Comparison of ENCODE assay signal across 12 cellular contexts in genomic region chr14:98136420-98136819, GRCh38.
A peak's percentile ranks its signal among the peaks of the same experiment; 100 is the strongest.
DNase-seq lines count a peak whose midpoint lies in the region; ATAC-seq lines count a peak whose summit lies in the region.
"Had no signal": no experiment of that assay in that cellular context is flagged by ENCODE, and none has a peak within 500 bp of the region (broad histone marks: within the 10 kb centered on the region; RNA-seq: fewer than 3 reads in every experiment).

No MANE protein-coding gene starts in this region.

- POLR2A ChIA-PET in activated naive CD8-positive, alpha-beta T cell treated with anti-CD3 and anti-CD28 coated beads, Interleukin-2, amount 10 ng/mL, durations not matched to agents 7 days and 5 days (lab: Charles Lee), result interaction anchor here (0.6 to 8.3 kb wide), 9 partner anchors 26 to 1131 kb away, joined by 3 to 101 read pairs (median 5); no protein-coding TSS in a partner anchor

- H3K4me3 Mint-ChIP-seq in activated naive CD4-positive, alpha-beta T cell treated with anti-CD3 and anti-CD28 coated beads, Interleukin-2, amount 10 ng/mL, durations not matched to agents 7 days and 5 days, result peak overlapping the region; percentile 74
- H3K4me3 Mint-ChIP-seq in T-helper 2 cell treated with Interferon-gamma antibody and Interleukin-4, amounts not matched to agents 5 μg/mL and 100 μg/mL, for 36 hours, result peak overlapping the region; percentile 48
- peak overlapping the region; percentile 79 for H3K4me3 Mint-ChIP-seq in activated naive CD8-positive, alpha-beta T cell treated with anti-CD3 and anti-CD28 coated beads, Interleukin-2, amount 10 ng/mL, durations not matched to agents 7 days and 5 days
- peak overlapping the region; percentile 72 for H3K4me3 Mint-ChIP-seq in stimulated activated naive CD8-positive, alpha-beta T cell treated with anti-CD3 and anti-CD28 coated beads, Interleukin-15, Interleukin-2, amounts not matched to agents 100 ng/mL and 50 ng/mL, for 24 hours

- H3K4me1 Mint-ChIP-seq in activated naive CD4-positive, alpha-beta T cell treated with anti-CD3 and anti-CD28 coated beads, Interleukin-2, amount 10 ng/mL, durations not matched to agents 7 days and 5 days, result peaks cover 75% of the 10 kb centered on the region
- peaks cover 62% of the 10 kb centered on the region for H3K4me1 Mint-ChIP-seq in T-helper 2 cell treated with Interferon-gamma antibody and Interleukin-4, amounts not matched to agents 5 μg/mL and 100 μg/mL, for 36 hours (ENCODE audit: low read depth)
- H3K4me1 Mint-ChIP-seq in activated naive CD8-positive, alpha-beta T cell treated with anti-CD3 and anti-CD28 coated beads, Interleukin-2, amount 10 ng/mL, durations not matched to agents 7 days and 5 days, result peaks cover 62% of the 10 kb centered on the region
- peaks cover 79% of the 10 kb centered on the region for H3K4me1 Mint-ChIP-seq in stimulated activated naive CD8-positive, alpha-beta T cell treated with anti-CD3 and anti-CD28 coated beads, Interleukin-15, Interleukin-2, amounts not matched to agents 100 ng/mL and 50 ng/mL, for 24 hours (ENCODE audit: low read depth)

- peak overlapping the region; percentile 96 for H3K27ac Mint-ChIP-seq in activated naive CD4-positive, alpha-beta T cell treated with anti-CD3 and anti-CD28 coated beads, Interleukin-2, amount 10 ng/mL, durations not matched to agents 7 days and 5 days
- peak overlapping the region; percentile 35 for H3K27ac Mint-ChIP-seq in T-helper 2 cell treated with Interferon-gamma antibody and Interleukin-4, amounts not matched to agents 5 μg/mL and 100 μg/mL, for 36 hours
- peak overlapping the region; percentile 94 for H3K27ac Mint-ChIP-seq in activated naive CD8-positive, alpha-beta T cell treated with anti-CD3 and anti-CD28 coated beads, Interleukin-2, amount 10 ng/mL, durations not matched to agents 7 days and 5 days
- H3K27ac Mint-ChIP-seq in stimulated activated naive CD8-positive, alpha-beta T cell treated with anti-CD3 and anti-CD28 coated beads, Interleukin-15, Interleukin-2, amounts not matched to agents 100 ng/mL and 50 ng/mL, for 24 hours, result peak overlapping the region; percentile 94
- H3K27ac Mint-ChIP-seq: nephron had no signal

- peak; percentile 29 for DNase-seq in activated naive CD4-positive, alpha-beta T cell treated with anti-CD3 and anti-CD28 coated beads, Interleukin-2, amount 10 ng/mL, durations not matched to agents 7 days and 5 days
- no peak for DNase-seq in activated naive CD4-positive, alpha-beta T cell (lab: John Stamatoyannopoulos, UW)
- no peak for DNase-seq in T-helper 2 cell treated with Interferon-gamma antibody and Interleukin-4, amounts not matched to agents 5 μg/mL and 100 μg/mL, for 36 hours (ENCODE audit: low spot score)
- peak; percentile 41 for DNase-seq in activated naive CD8-positive, alpha-beta T cell treated with anti-CD3 and anti-CD28 coated beads, Interleukin-2, amount 10 ng/mL, durations not matched to agents 7 days and 5 days
- no peak for DNase-seq in NCI-H526 (lab: John Stamatoyannopoulos, UW)
- no peak for DNase-seq in kidney glomerular epithelial cell (lab: John Stamatoyannopoulos, UW)
- DNase-seq: heart left ventricle, Kasumi-1, NCI-H510A had no signal

- H3K36me3 Mint-ChIP-seq in activated naive CD4-positive, alpha-beta T cell treated with anti-CD3 and anti-CD28 coated beads, Interleukin-2, amount 10 ng/mL, durations not matched to agents 7 days and 5 days, result no peaks in the 10 kb centered on the region
- H3K36me3 Mint-ChIP-seq in T-helper 2 cell treated with Interferon-gamma antibody and Interleukin-4, amounts not matched to agents 5 μg/mL and 100 μg/mL, for 36 hours (ENCODE audit: low read depth), result no peaks in the 10 kb centered on the region
- no peaks in the 10 kb centered on the region for H3K36me3 Mint-ChIP-seq in activated naive CD8-positive, alpha-beta T cell treated with anti-CD3 and anti-CD28 coated beads, Interleukin-2, amount 10 ng/mL, durations not matched to agents 7 days and 5 days
- H3K36me3 Mint-ChIP-seq in stimulated activated naive CD8-positive, alpha-beta T cell treated with anti-CD3 and anti-CD28 coated beads, Interleukin-15, Interleukin-2, amounts not matched to agents 100 ng/mL and 50 ng/mL, for 24 hours (ENCODE audit: low read depth), result no peaks in the 10 kb centered on the region

- peak; percentile 11 for ATAC-seq in activated naive CD8-positive, alpha-beta T cell treated with anti-CD3 and anti-CD28 coated beads, Interleukin-2, amount 10 ng/mL, durations not matched to agents 7 days and 5 days (ENCODE audit: low read depth)
- ATAC-seq in GM18907 (IDR thresholded peaks at IDR 0.05; ENCODE audit: unreplicated experiment), result no peak
- ATAC-seq: heart left ventricle had no signal

- CTCF ChIA-PET in activated naive CD4-positive, alpha-beta T cell treated with anti-CD3 and anti-CD28 coated beads, Interleukin-2, amount 10 ng/mL, durations not matched to agents 7 days and 5 days (lab: Charles Lee), result interaction anchor here (0.7 to 9.7 kb wide), 15 partner anchors 16 to 1129 kb away, joined by 3 to 105 read pairs (median 5); no protein-coding TSS in a partner anchor

- H3K9me3 Mint-ChIP-seq in activated naive CD4-positive, alpha-beta T cell treated with anti-CD3 and anti-CD28 coated beads, Interleukin-2, amount 10 ng/mL, durations not matched to agents 7 days and 5 days, result no peaks in the 10 kb centered on the region
- H3K9me3 Mint-ChIP-seq in T-helper 2 cell treated with Interferon-gamma antibody and Interleukin-4, amounts not matched to agents 5 μg/mL and 100 μg/mL, for 36 hours, result no peaks in the 10 kb centered on the region
- no peaks in the 10 kb centered on the region for H3K9me3 Mint-ChIP-seq in activated naive CD8-positive, alpha-beta T cell treated with anti-CD3 and anti-CD28 coated beads, Interleukin-2, amount 10 ng/mL, durations not matched to agents 7 days and 5 days
- no peaks in the 10 kb centered on the region for H3K9me3 Mint-ChIP-seq in stimulated activated naive CD8-positive, alpha-beta T cell treated with anti-CD3 and anti-CD28 coated beads, Interleukin-15, Interleukin-2, amounts not matched to agents 100 ng/mL and 50 ng/mL, for 24 hours
- H3K9me3 Mint-ChIP-seq: nephron had no signal

- no peaks in the 10 kb centered on the region for H3K27me3 Mint-ChIP-seq in activated naive CD4-positive, alpha-beta T cell treated with anti-CD3 and anti-CD28 coated beads, Interleukin-2, amount 10 ng/mL, durations not matched to agents 7 days and 5 days
- no peaks in the 10 kb centered on the region for H3K27me3 Mint-ChIP-seq in T-helper 2 cell treated with Interferon-gamma antibody and Interleukin-4, amounts not matched to agents 5 μg/mL and 100 μg/mL, for 36 hours (ENCODE audit: low read depth)
- no peaks in the 10 kb centered on the region for H3K27me3 Mint-ChIP-seq in activated naive CD8-positive, alpha-beta T cell treated with anti-CD3 and anti-CD28 coated beads, Interleukin-2, amount 10 ng/mL, durations not matched to agents 7 days and 5 days
- no peaks in the 10 kb centered on the region for H3K27me3 Mint-ChIP-seq in stimulated activated naive CD8-positive, alpha-beta T cell treated with anti-CD3 and anti-CD28 coated beads, Interleukin-15, Interleukin-2, amounts not matched to agents 100 ng/mL and 50 ng/mL, for 24 hours

Comparison
In these comparisons a context has a peak if more than half of its experiments do, and no peak if none do; other contexts are left out.
1. DNase-seq: peak in activated naive CD4-positive, alpha-beta T cell treated with anti-CD3 and anti-CD28 coated beads, Interleukin-2, amount 10 ng/mL, durations not matched to agents 7 days and 5 days (single experiment) and activated naive CD8-positive, alpha-beta T cell treated with anti-CD3 and anti-CD28 coated beads, Interleukin-2, amount 10 ng/mL, durations not matched to agents 7 days and 5 days (single experiment); none in activated naive CD4-positive, alpha-beta T cell (0 of 4), T-helper 2 cell treated with Interferon-gamma antibody and Interleukin-4, amounts not matched to agents 5 μg/mL and 100 μg/mL, for 36 hours (single experiment), NCI-H526 (0 of 2) and kidney glomerular epithelial cell (single experiment).
2. H3K27ac Mint-ChIP-seq: peak in every context shown above with its lines; median percentile 96 in activated naive CD4-positive, alpha-beta T cell treated with anti-CD3 and anti-CD28 coated beads, Interleukin-2, amount 10 ng/mL, durations not matched to agents 7 days and 5 days; 94 in activated naive CD8-positive, alpha-beta T cell treated with anti-CD3 and anti-CD28 coated beads, Interleukin-2, amount 10 ng/mL, durations not matched to agents 7 days and 5 days; 94 in stimulated activated naive CD8-positive, alpha-beta T cell treated with anti-CD3 and anti-CD28 coated beads, Interleukin-15, Interleukin-2, amounts not matched to agents 100 ng/mL and 50 ng/mL, for 24 hours; 35 in T-helper 2 cell treated with Interferon-gamma antibody and Interleukin-4, amounts not matched to agents 5 μg/mL and 100 μg/mL, for 36 hours.
3. Peak in every context shown above with its lines, with median percentiles within 50 percentile points of each other: H3K4me3 Mint-ChIP-seq.